Comparison of ENCODE assay signal across 1 cellular context in the genomic region with DNA sequence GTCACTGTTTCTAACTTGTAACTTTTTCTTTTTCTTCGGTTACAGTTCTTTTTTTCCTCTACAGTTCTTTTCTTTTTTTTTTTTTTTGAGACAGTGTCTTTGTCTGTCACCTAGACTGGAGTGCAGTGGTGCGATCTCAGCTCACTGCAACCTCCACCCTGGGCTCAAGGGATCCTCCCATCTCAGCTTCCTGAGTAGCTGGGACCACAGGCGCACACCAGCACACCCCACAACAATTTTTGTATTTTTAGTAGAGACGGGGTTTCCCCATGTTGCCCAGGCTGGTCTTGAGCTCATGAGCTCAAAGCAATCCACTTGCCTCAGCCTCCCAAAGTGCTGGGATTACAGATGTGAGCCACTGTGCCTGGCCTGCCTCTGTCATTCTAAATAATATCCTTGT.
A peak's percentile ranks its signal among the peaks of the same experiment; 100 is the strongest.
TF ChIP-seq lines count a peak whose summit lies in the region.

No MANE protein-coding gene starts in this region.

TF ChIP-seq in GM12878, 131 proteins besides CTCF, POLR2A, EP300 and RAD21:
- 0 out of 4 replicates have a peak, but pooled peaks have one; percentile 13 to 24 for TF ChIP-seq IKZF2 (IDR thresholded peaks at IDR 0.05)
- 0 out of 2 replicates have a peak, but pooled peaks have one; percentile 22 for TF ChIP-seq ZNF384 (IDR thresholded peaks at IDR 0.05; ENCODE audit: borderline replicate concordance, low read depth, low read length)
- TF ChIP-seq EED (IDR thresholded peaks at IDR 0.05; ENCODE audit: low read depth) = 0 out of 2 replicates have a peak, but pooled peaks have one; percentile 31
- TF ChIP-seq RUNX3 (IDR thresholded peaks at IDR 0.05; ENCODE audit: low read length) = 0 out of 2 replicates have a peak, but pooled peaks have one; percentile 24
- TF ChIP-seq NBN (IDR thresholded peaks at IDR 0.05) = 0 out of 2 replicates have a peak, but pooled peaks have one; percentile 28
